ENCODE assay signal across 8 cellular contexts in genomic region chr19:38686530-38686888, GRCh38. TPM values are rescaled to one million over a fixed set of nuclear protein-coding genes. Genes with fewer than 3 reads are reported as not detected.
DNase-seq lines count a peak whose midpoint lies in the region; TF ChIP-seq lines count a peak whose summit lies in the region.

No MANE protein-coding gene starts in this region.

- H3K9ac ChIP-seq in Loucy (ENCODE audit: low read depth, low read length, poor library complexity, severe bottlenecking): peak overlapping the region; percentile 67

- H3K27me3 ChIP-seq in Loucy (ENCODE audit: insufficient read depth, low read length, poor library complexity, severe bottlenecking) (no peaks in the 10 kb centered on the region), brain microvascular endothelial cell (replicated peaks) (no peaks in the 10 kb centered on the region)

- H3K36me3 Mint-ChIP-seq in Calu3 (ENCODE audit: insufficient read depth, unreplicated experiment) (peaks cover 100% of the 10 kb centered on the region), nephron progenitor cell (ENCODE audit: low read depth) (peaks cover 45% of the 10 kb centered on the region)

- no peaks in the 10 kb centered on the region; the same call in 1 of the 2 replicates for H3F3A ChIP-seq in Loucy (ENCODE audit: low read depth)

- peaks cover 3% of the 10 kb centered on the region for H3K9me3 Mint-ChIP-seq in Calu3 (ENCODE audit: low read depth, unreplicated experiment)
- peaks cover 8% of the 10 kb centered on the region for H3K9me3 Mint-ChIP-seq in nephron progenitor cell

- TF ChIP-seq CTCF in Calu3 (IDR thresholded peaks at IDR 0.05; ENCODE audit: unreplicated experiment) (no peak), Loucy (conservative IDR thresholded peaks at IDR 0.05; ENCODE audit: low read length) (no peak), brain microvascular endothelial cell (IDR thresholded peaks at IDR 0.05; ENCODE audit: low read depth, low read length, missing control alignments) (no peak), nephron progenitor cell (IDR thresholded peaks at IDR 0.05) (no peak), OCI-LY7 (conservative IDR thresholded peaks at IDR 0.05; ENCODE audit: low read length) (no peak)

- H3K36me3 ChIP-seq in Loucy (ENCODE audit: insufficient read depth, low read length) (peaks cover 10% of the 10 kb centered on the region; the same call in 1 of the 2 replicates), brain microvascular endothelial cell (replicated peaks) (peaks cover 5% of the 10 kb centered on the region), OCI-LY7 (ENCODE audit: insufficient read depth, low read length) (peaks cover 5% of the 10 kb centered on the region)

- H4K20me1 ChIP-seq in Loucy (ENCODE audit: insufficient read depth, low read length, poor library complexity, severe bottlenecking) (peaks cover 14% of the 10 kb centered on the region), OCI-LY7 (ENCODE audit: insufficient read depth, low read length) (0 out of 2 replicates have a peak, but pooled peaks cover 5% of the 10 kb centered on the region)

- H3K27ac ChIP-seq in brain microvascular endothelial cell: peak overlapping the region; percentile 90
- no peak overlapping the region for H3K27ac ChIP-seq in OCI-LY7 (ENCODE audit: low read depth, low read length, poor library complexity, severe bottlenecking)

- no peak for DNase-seq in Calu3
- no peak for DNase-seq in brain microvascular endothelial cell
- DNase-seq in nephron progenitor cell: no peak
- DNase-seq in OCI-LY7 (ENCODE audit: low spot score): no peak
- no peak for DNase-seq in DMS114 treated with DMSO at 0.1 percent for 48 hours (lab: John Stamatoyannopoulos, UW; ENCODE audit: unreplicated experiment)
- DNase-seq in NOMO-1 (lab: John Stamatoyannopoulos, UW; ENCODE audit: unreplicated experiment in 2 of 2): no peak
- DNase-seq in DMS 273 (lab: John Stamatoyannopoulos, UW; ENCODE audit: unreplicated experiment): no peak

- in situ Hi-C loops in brain microvascular endothelial cell (cut with HindIII; ENCODE audit: low pct_ligation_motif_present, low sequenced_read_pairs): no loop called here

- BruUV-seq in Calu3 (replicated peaks; lab: Mats Ljungman, UMichigan): no TSS peak
- BruUV-seq in OCI-LY7 (replicated peaks; lab: Mats Ljungman, UMichigan): no TSS peak

- peaks cover 91% of the 10 kb centered on the region for H3K4me1 Mint-ChIP-seq in Calu3 (ENCODE audit: low read depth, unreplicated experiment)
- peaks cover 85% of the 10 kb centered on the region for H3K4me1 Mint-ChIP-seq in nephron progenitor cell

- H2AFZ ChIP-seq in Loucy (ENCODE audit: low read length) (no peak overlapping the region), OCI-LY7 (ENCODE audit: low read length) (no peak overlapping the region)

- H3K4me2 ChIP-seq in Loucy (ENCODE audit: low read depth, low read length, poor library complexity, severe bottlenecking) (peak overlapping the region; percentile 73), OCI-LY7 (ENCODE audit: low read length) (no peak overlapping the region)

- H3K27ac Mint-ChIP-seq in Calu3 (ENCODE audit: unreplicated experiment) (peak overlapping the region; percentile 100), nephron progenitor cell (peak overlapping the region; percentile 99)

- H3K9me2 ChIP-seq in Loucy (replicated peaks; ENCODE audit: low read depth, low read length): no peaks in the 10 kb centered on the region
- no peaks in the 10 kb centered on the region for H3K9me2 ChIP-seq in OCI-LY7 (ENCODE audit: insufficient read depth, low read length)

- no peaks in the 10 kb centered on the region for H3K9me3 ChIP-seq in Loucy (ENCODE audit: insufficient read depth, low read depth, low read length)
- no peaks in the 10 kb centered on the region for H3K9me3 ChIP-seq in OCI-LY7 (ENCODE audit: low read length)

- intact Hi-C loops in Calu3 (cut with micrococcal nuclease; ENCODE audit: unreplicated experiment): no loop called here
- intact Hi-C loops in OCI-LY7 (cut with micrococcal nuclease; ENCODE audit: unreplicated experiment): no loop called here

- peaks cover 100% of the 10 kb centered on the region for H3K79me2 ChIP-seq in Loucy (ENCODE audit: insufficient read depth, low read length)
- H3K79me2 ChIP-seq in OCI-LY7 (ENCODE audit: insufficient read depth, low read depth, low read length): peaks cover 30% of the 10 kb centered on the region; the same call in 1 of the 2 replicates

- H3K4me3 Mint-ChIP-seq in Calu3 (ENCODE audit: low read depth, unreplicated experiment): peak overlapping the region; percentile 61
- H3K4me3 Mint-ChIP-seq in nephron progenitor cell: peak overlapping the region; percentile 25

- CTCF ChIA-PET in Calu3 (lab: Charles Lee) (interaction anchor here (0.7 to 1.6 kb wide), 5 partner anchors 28 to 284 kb away, joined by 3 to 8 read pairs (median 6); partner anchors contain the start of gene FAM98C), OCI-LY7 (lab: Charles Lee; ENCODE audit: unreplicated experiment) (interaction anchor here (0.6 kb wide), 1 partner anchor 174 kb away, joined by 10 read pairs; no protein-coding TSS in a partner anchor)

- H3K27me3 Mint-ChIP-seq in Calu3 (ENCODE audit: unreplicated experiment) (no peaks in the 10 kb centered on the region), nephron progenitor cell (ENCODE audit: low read depth, poor library complexity) (no peaks in the 10 kb centered on the region)

- POLR2A ChIA-PET in OCI-LY7 (lab: Charles Lee): interaction anchor here (0.6 to 0.8 kb wide), 3 partner anchors 11 to 113 kb away, joined by 3 to 4 read pairs (median 3); no protein-coding TSS in a partner anchor

- H3K4me3 ChIP-seq in Loucy (ENCODE audit: low read length, poor library complexity, severe bottlenecking) (peak overlapping the region; percentile 58), brain microvascular endothelial cell (ENCODE audit: low read depth, low read length) (no peak overlapping the region), OCI-LY7 (ENCODE audit: low read depth, low read length, poor library complexity, severe bottlenecking) (no peak overlapping the region)

- H3K4me1 ChIP-seq in Loucy (ENCODE audit: insufficient read depth, low read length, poor library complexity, severe bottlenecking): peaks cover 85% of the 10 kb centered on the region
- peaks cover 15% of the 10 kb centered on the region for H3K4me1 ChIP-seq in OCI-LY7 (ENCODE audit: insufficient read depth, low read length, poor library complexity, severe bottlenecking)

RNA-seq across cellular contexts. Expression of gene ACTN4, which starts 39.1 kb away (rescaled TPM):
- total RNA-seq in Calu3 (2022) (1,462 and 1,577 TPM in 2 replicates), OCI-LY7 (2022) (147 and 178 TPM in 2 replicates)
- total RNA-seq in OCI-LY7 (2014; rRNA removed; shearing (Covaris generic)): 86.8 and 96.9 TPM in 2 replicates

RNA-seq across cellular contexts. Expression of gene CAPN12, which starts 57.8 kb away (rescaled TPM):
- total RNA-seq in Calu3 (2022): 14.5 and 14.7 TPM in 2 replicates
- 1.2 and 2.9 TPM in 2 replicates for total RNA-seq in OCI-LY7 (2014; rRNA removed; shearing (Covaris generic))
- 2.6 and 3.7 TPM in 2 replicates for total RNA-seq in OCI-LY7 (2022)
